Comparison of ENCODE assay signal across 22 cellular contexts in the genomic region with DNA sequence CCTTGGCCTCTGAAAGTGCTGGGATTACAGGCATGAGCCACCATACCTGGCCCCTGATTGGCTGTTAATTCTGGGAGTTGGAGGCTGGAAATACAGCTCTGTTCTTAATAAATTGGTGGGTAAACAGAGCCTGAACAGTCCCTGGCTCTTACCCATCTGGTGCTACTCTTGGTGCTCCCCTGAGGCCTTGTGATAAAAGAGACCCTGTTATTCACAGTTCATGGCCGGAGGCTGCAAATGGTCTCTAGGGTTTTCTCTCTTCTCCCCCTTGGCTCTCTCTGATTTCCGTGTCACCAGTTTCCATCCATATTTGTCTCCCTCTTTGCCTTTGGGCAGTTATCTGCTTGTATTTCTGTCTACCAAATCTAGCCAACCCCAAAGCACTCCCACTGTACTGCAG. TPM values are rescaled to one million over a fixed set of nuclear protein-coding genes. Genes with fewer than 3 reads are reported as not detected.
DNase-seq lines count a peak whose midpoint lies in the region; ATAC-seq, FAIRE-seq and TF ChIP-seq lines count a peak whose summit lies in the region.
"Had no signal": no experiment of that assay in that cellular context is flagged by ENCODE, and none has a peak within 500 bp of the region (broad histone marks: within the 10 kb centered on the region; RNA-seq: fewer than 3 reads in every experiment).

No MANE protein-coding gene starts in this region.

- H3K4me2 ChIP-seq in HepG2 (ENCODE audit: low read depth, low read length) (no peak overlapping the region), astrocyte (ENCODE audit: low read length) (no peak overlapping the region), mesenchymal stem cell (ENCODE audit: low read length, poor library complexity, severe bottlenecking) (no peak overlapping the region)
- H3K4me2 ChIP-seq: GM23338 had no signal

- POLR2A ChIA-PET in HepG2 (lab: Yijun Ruan, JAX) = no interaction called here

- H2BK15ac ChIP-seq in mesenchymal stem cell (ENCODE audit: low read depth, poor library complexity, severe bottlenecking) = no peak overlapping the region

- ATAC-seq in HepG2 (no peak), aorta (ENCODE audit: low FRiP score) (peak; percentile 12), HG03139 (IDR thresholded peaks at IDR 0.05; ENCODE audit: unreplicated experiment) (no peak)
- ATAC-seq: activated CD4-positive, CD25-positive, alpha-beta regulatory T cell treated with anti-CD3 and anti-CD28 coated beads, Interleukin-2, amount 50 U/mL, for 24 hours; activated naive CD4-positive, alpha-beta T cell treated with anti-CD3 and anti-CD28 coated beads, Interleukin-2, amount 50 U/mL, for 72 hours; activated T-cell treated with anti-CD3 and anti-CD28 coated beads, Interleukin-2, amount 50 U/mL, for 4 hours; GM23338 had no signal

- H3K79me1 ChIP-seq in mesenchymal stem cell (replicated peaks; ENCODE audit: low read length, poor library complexity, severe bottlenecking) = no peaks in the 10 kb centered on the region

- peaks cover 19% of the 10 kb centered on the region for H3K4me1 Mint-ChIP-seq in astrocyte (ENCODE audit: low read depth, unreplicated experiment)

- H4K20me1 ChIP-seq in HepG2 (ENCODE audit: insufficient read depth, low read length) (no peaks in the 10 kb centered on the region), astrocyte (ENCODE audit: insufficient read depth, low read length) (no peaks in the 10 kb centered on the region)

- peak overlapping the region; percentile 53 for H3K27ac Mint-ChIP-seq in astrocyte (ENCODE audit: unreplicated experiment)
- H3K27ac Mint-ChIP-seq: activated naive CD4-positive, alpha-beta T cell treated with anti-CD3 and anti-CD28 coated beads, Interleukin-2, amount 50 U/mL, for 72 hours; GM23338; mesothelial cell of epicardium; nephron; progenitor cell of endocrine pancreas had no signal

- no peaks in the 10 kb centered on the region for H3K79me2 ChIP-seq in HepG2 (ENCODE audit: insufficient read depth, low read length)
- no peaks in the 10 kb centered on the region for H3K79me2 ChIP-seq in astrocyte (ENCODE audit: insufficient read depth, low read length)

- TF ChIP-seq RAD21 in liver (IDR thresholded peaks at IDR 0.05) (no peak), HepG2 (CRISPR knock-in tag; IDR thresholded peaks at IDR 0.05) (no peak)

- H3K27me3 Mint-ChIP-seq in astrocyte (ENCODE audit: low read depth, unreplicated experiment) = no peaks in the 10 kb centered on the region

- H3K4me3 ChIP-seq in liver (ENCODE audit: low read depth in 1 of 3, low read length in 3 of 3) = no peak overlapping the region
- no peak overlapping the region for H3K4me3 ChIP-seq in HepG2 (replicated peaks in 1 of 3; ENCODE audit: insufficient read depth in 1 of 3, low read depth in 2 of 3, low read length in 3 of 3)
- H3K4me3 ChIP-seq in astrocyte (ENCODE audit: insufficient read depth, low read depth, low read length) = no peak overlapping the region
- H3K4me3 ChIP-seq in mesenchymal stem cell (ENCODE audit: insufficient read depth in 1 of 2, low read depth in 1 of 2, low read length in 2 of 2) = no peak overlapping the region
- H3K4me3 ChIP-seq in aorta (ENCODE audit: low read length in 2 of 2) = no peak overlapping the region
- H3K4me3 ChIP-seq: body of pancreas, GM23338 had no signal

- no peak overlapping the region for H3K4ac ChIP-seq in mesenchymal stem cell (ENCODE audit: low read depth in 1 of 2, low read length in 2 of 2)

- TF ChIP-seq EP300 in HepG2 (IDR thresholded peaks at IDR 0.05; ENCODE audit: low read depth in 2 of 2, low read length in 2 of 2) (no peak), HepG2 (CRISPR knock-in tag; IDR thresholded peaks at IDR 0.05; ENCODE audit: borderline replicate concordance) (no peak)

- no peak overlapping the region for H2AFZ ChIP-seq in HepG2 (ENCODE audit: low read length)
- no peak overlapping the region for H2AFZ ChIP-seq in astrocyte (ENCODE audit: low read depth, low read length)
- no peak overlapping the region for H2AFZ ChIP-seq in mesenchymal stem cell (ENCODE audit: low read depth, low read length)
- H2AFZ ChIP-seq: GM23338 had no signal

- H3K18ac ChIP-seq in mesenchymal stem cell (ENCODE audit: low read depth in 1 of 2, low read length in 2 of 2) = no peak overlapping the region

- no peak overlapping the region for H2BK120ac ChIP-seq in mesenchymal stem cell (ENCODE audit: low read depth, low read length)

- H3K4me3 Mint-ChIP-seq in astrocyte (ENCODE audit: unreplicated experiment) = peak overlapping the region; percentile 68
- H3K4me3 Mint-ChIP-seq: activated T-cell treated with anti-CD3 and anti-CD28 coated beads, Interleukin-2, amount 50 U/mL, for 4 hours; GM23338; mesothelial cell of epicardium; nephron had no signal

- no peak for TF ChIP-seq POLR2A in HepG2 (IDR thresholded peaks at IDR 0.05; ENCODE audit: insufficient read depth in 1 of 2, low read depth in 2 of 2, low read length in 2 of 2)

- peaks cover 16 to 49% (median 43%) of the 10 kb centered on the region in 4 donors for H3K4me1 ChIP-seq in liver (ENCODE audit: control insufficient read depth in 4 of 4, insufficient read depth in 4 of 4, low read length in 3 of 4)
- H3K4me1 ChIP-seq in HepG2 (ENCODE audit: insufficient read depth, low read length) = peaks cover 19% of the 10 kb centered on the region
- peaks cover 14% of the 10 kb centered on the region for H3K4me1 ChIP-seq in astrocyte (ENCODE audit: insufficient read depth, low read length)
- H3K4me1 ChIP-seq in mesenchymal stem cell (ENCODE audit: control insufficient read depth, insufficient read depth, low read depth, low read length) = no peaks in the 10 kb centered on the region
- H3K4me1 ChIP-seq in aorta (ENCODE audit: control insufficient read depth in 1 of 2, insufficient read depth in 2 of 2, low read length in 2 of 2) = no peaks in the 10 kb centered on the region
- H3K4me1 ChIP-seq: body of pancreas had no signal

- no peak for TF ChIP-seq CTCF in liver (IDR thresholded peaks at IDR 0.05; ENCODE audit: low read depth, low read length, missing input control)
- TF ChIP-seq CTCF in HepG2 (CRISPR knock-in tag; IDR thresholded peaks at IDR 0.05) = no peak
- no peak for TF ChIP-seq CTCF in astrocyte (IDR thresholded peaks at IDR 0.05; ENCODE audit: insufficient read depth, low read depth, low read length)

- no peak overlapping the region for H4K8ac ChIP-seq in mesenchymal stem cell (ENCODE audit: low read length)

- no peak overlapping the region for H2BK5ac ChIP-seq in mesenchymal stem cell (ENCODE audit: low read depth, low read length, poor library complexity, severe bottlenecking)

- no peak overlapping the region for H3K9ac ChIP-seq in liver (ENCODE audit: low read depth in 1 of 2, low read length in 2 of 2)
- H3K9ac ChIP-seq in HepG2 (ENCODE audit: insufficient read depth, low read depth, low read length) = no peak overlapping the region
- no peak overlapping the region for H3K9ac ChIP-seq in astrocyte (ENCODE audit: low read length)
- peak overlapping the region; percentile 31 for H3K9ac ChIP-seq in mesenchymal stem cell (ENCODE audit: low read length)

- FAIRE-seq in HepG2 (lab: Jason Lieb, UNC) (no peak), astrocyte (lab: Jason Lieb, UNC) (no peak)

- intact Hi-C loops in HepG2 (cut with micrococcal nuclease; ENCODE audit: unreplicated experiment) (loop anchor here (10.0 kb wide), 1 partner anchor 1173 kb away; no protein-coding TSS in a partner anchor), aorta (cut with DNase I) (loop anchor here in 1 of 2 donors (5.0 kb wide), 1 partner anchor 56 kb away; no protein-coding TSS in a partner anchor)

- H3K27ac ChIP-seq in liver (ENCODE audit: low read depth in 1 of 2, low read length in 2 of 2) (peak overlapping the region; percentile 25 to 34), HepG2 (ENCODE audit: extremely low read length, insufficient read depth, low read length) (no peak overlapping the region), astrocyte (ENCODE audit: low read depth, low read length) (peak overlapping the region; percentile 5), mesenchymal stem cell (ENCODE audit: low read length, poor library complexity, severe bottlenecking) (no peak overlapping the region), aorta (ENCODE audit: low read depth in 1 of 2, low read length in 2 of 2) (no peak overlapping the region)

- H3K36me3 ChIP-seq in liver (ENCODE audit: control insufficient read depth in 4 of 4, insufficient read depth in 3 of 4, low read depth in 1 of 4, low read length in 3 of 4) (no peaks in the 10 kb centered on the region), HepG2 (replicated peaks in 1 of 2; ENCODE audit: control insufficient read depth in 1 of 2, insufficient read depth in 2 of 2, low read length in 2 of 2) (no peaks in the 10 kb centered on the region), astrocyte (ENCODE audit: insufficient read depth, low read length) (no peaks in the 10 kb centered on the region), mesenchymal stem cell (ENCODE audit: control insufficient read depth in 1 of 2, insufficient read depth in 2 of 2, low read depth in 1 of 2, low read length in 2 of 2) (peaks cover 0 to 6% of the 10 kb centered on the region in 2 experiments), aorta (ENCODE audit: control insufficient read depth in 1 of 2, insufficient read depth in 2 of 2, low read length in 1 of 2) (no peaks in the 10 kb centered on the region)

- H3K23ac ChIP-seq in mesenchymal stem cell (ENCODE audit: low read length in 2 of 2) = no peak overlapping the region

- H3K36me3 Mint-ChIP-seq in astrocyte (ENCODE audit: low read depth, unreplicated experiment) = no peaks in the 10 kb centered on the region
- H3K36me3 Mint-ChIP-seq: activated naive CD4-positive, alpha-beta T cell treated with anti-CD3 and anti-CD28 coated beads, Interleukin-2, amount 50 U/mL, for 72 hours; mesothelial cell of epicardium had no signal

- H2AK5ac ChIP-seq in mesenchymal stem cell (ENCODE audit: low read length, severe bottlenecking) = no peak overlapping the region

- DNase-seq in HepG2 (ENCODE audit: low spot score) (no peak), astrocyte (ENCODE audit: low read depth) (no peak), mesenchymal stem cell (no peak), aorta (no peak), DMS 273 (lab: John Stamatoyannopoulos, UW; ENCODE audit: unreplicated experiment) (no peak)
- no peak for DNase-seq in stimulated activated CD4-positive, alpha-beta T cell treated with anti-CD3 and anti-CD28 coated beads, Interleukin-2, amount 100 ng/mL, for 48 hours
- DNase-seq: activated T-cell treated with anti-CD3 and anti-CD28 coated beads, Interleukin-2, amount 50 U/mL, for 4 hours; COR-L47; cortex of kidney; hypothalamus; KBM-7; NK-92 treated with Interleukin-12 subunit alpha and Interleukin-12 subunit beta, amount 100 ng/mL, for 24 hours; stimulated activated CD4-positive, alpha-beta T cell treated with anti-CD3 and anti-CD28 coated beads, Interleukin-12 subunit alpha, Interleukin-12 subunit beta, amount 100 ng/mL, for 4 hours had no signal

- CTCF ChIA-PET in HepG2 (lab: Yijun Ruan, JAX; ENCODE audit: low intra/inter-chr PET ratio, low total read pairs) = no interaction called here

- in situ Hi-C loops in HepG2 (cut with HindIII; ENCODE audit: extremely low pct_ligation_motif_present, low pct_unique_long_range_greater_than_20kb) = no loop called here

- H2BK12ac ChIP-seq in mesenchymal stem cell (ENCODE audit: low read length in 2 of 2) = no peak overlapping the region

- 84% methylated on average over 2 of the region's 2 CpGs for WGBS in liver
- WGBS in HepG2 (ENCODE audit: low lambda C conversion rate) = 53% methylated on average over 2 of the region's 2 CpGs
- 87% methylated on average over 2 of the region's 2 CpGs for WGBS in mesenchymal stem cell
- WGBS in aorta, 2 donors = 16 to 31% methylated on average over 2 of the region's 2 CpGs

- no TSS peak for BruUV-seq in HepG2 (replicated peaks; lab: Mats Ljungman, UMichigan)

- H3K27me3 ChIP-seq in liver (ENCODE audit: control insufficient read depth in 4 of 4, insufficient read depth in 4 of 4, low read length in 3 of 4) (no peaks in the 10 kb centered on the region), HepG2 (ENCODE audit: control insufficient read depth in 1 of 2, insufficient read depth in 2 of 2, low read length in 2 of 2) (peaks cover 0 to 9% of the 10 kb centered on the region in 2 experiments; a peak in 3 of 5 replicates), astrocyte (ENCODE audit: insufficient read depth, low read length) (no peaks in the 10 kb centered on the region), mesenchymal stem cell (ENCODE audit: control insufficient read depth in 1 of 2, insufficient read depth in 1 of 2, low read length in 2 of 2) (peaks cover 0 to 31% of the 10 kb centered on the region in 2 experiments), aorta (ENCODE audit: control insufficient read depth in 1 of 2, insufficient read depth in 2 of 2, low read length in 1 of 2) (no peaks in the 10 kb centered on the region)
- H3K27me3 ChIP-seq: body of pancreas had no signal

- H3K9me3 ChIP-seq in liver (ENCODE audit: control insufficient read depth in 4 of 4, low read length in 3 of 4) = no peaks in the 10 kb centered on the region
- no peaks in the 10 kb centered on the region for H3K9me3 ChIP-seq in HepG2 (ENCODE audit: low read length)
- no peaks in the 10 kb centered on the region for H3K9me3 ChIP-seq in astrocyte (ENCODE audit: insufficient read depth, low read depth, low read length)
- no peaks in the 10 kb centered on the region for H3K9me3 ChIP-seq in mesenchymal stem cell (ENCODE audit: control insufficient read depth, low read length)
- no peaks in the 10 kb centered on the region for H3K9me3 ChIP-seq in aorta (ENCODE audit: control insufficient read depth, low read length)
- H3K9me3 ChIP-seq: body of pancreas had no signal

- no peak overlapping the region for H3K14ac ChIP-seq in mesenchymal stem cell (ENCODE audit: low read length in 2 of 2)

- H4K91ac ChIP-seq in mesenchymal stem cell (ENCODE audit: low read length) = no peak overlapping the region

- no peaks in the 10 kb centered on the region for H3K9me3 Mint-ChIP-seq in astrocyte (ENCODE audit: unreplicated experiment)
- H3K9me3 Mint-ChIP-seq: activated naive CD4-positive, alpha-beta T cell treated with anti-CD3 and anti-CD28 coated beads, Interleukin-2, amount 50 U/mL, for 72 hours; activated T-cell treated with anti-CD3 and anti-CD28 coated beads, Interleukin-2, amount 50 U/mL, for 4 hours; GM23338; mesothelial cell of epicardium; nephron had no signal

RNA-seq across cellular contexts. Expression of a gene that starts 17.2 kb away (rescaled TPM):
- total RNA-seq in liver (1 to 10 TPM in 1 of 2 donors, under 1 TPM in 1; 0.23 to 5.4 TPM), HepG2 (2016; rRNA removed; fragmentation: Illumina TruSeq; extraction: Trizol) (not detected in 2 replicates), astrocyte (26.7 and 29.6 TPM in 2 replicates), aorta (10 to 100 TPM; 36.2 to 92.7 TPM)
- polyA plus RNA-seq in liver (1 to 10 TPM in 1 of 2 donors, under 1 TPM in 1; 0.78 to 3.0 TPM), HepG2 (2011; rRNA removed) (not detected in 2 replicates), aorta (10 to 100 TPM in 1 of 2 donors, 1 to 10 TPM in 1; 4.3 to 29.3 TPM)
- total RNA-seq in HepG2 (2016; cell fraction: cytosol; rRNA removed; fragmentation: Illumina TruSeq; extraction: Trizol; ENCODE audit: low read depth) = not detected in 2 replicates
- not detected in 2 replicates for total RNA-seq in HepG2 (2016; cell fraction: insoluble cytoplasmic fraction; rRNA removed; fragmentation: Illumina TruSeq; extraction: Trizol)
- not detected in 2 replicates for total RNA-seq in HepG2 (2016; cell fraction: membrane; rRNA removed; fragmentation: Illumina TruSeq; extraction: Trizol)
- total RNA-seq in HepG2 (2016; cell fraction: nucleus; rRNA removed; fragmentation: Illumina TruSeq; extraction: Trizol) = not detected in 2 replicates
- 0.03 TPM in 1 of 2 replicates, not detected in the other for polyA plus RNA-seq in HepG2 (2011; cell fraction: cytosol; rRNA removed)
- not detected in 2 replicates for polyA plus RNA-seq in HepG2 (2011; cell fraction: nucleus; rRNA removed)
- polyA plus RNA-seq in HepG2 (2012) = 0.04 TPM in 2 replicates
- polyA plus RNA-seq in HepG2 (2016; cell fraction: cytosol; fragmentation: Illumina TruSeq; extraction: Trizol; ENCODE audit: low read depth) = not detected in 2 replicates
- not detected in 2 replicates for polyA plus RNA-seq in HepG2 (2016; cell fraction: insoluble cytoplasmic fraction; fragmentation: Illumina TruSeq; extraction: Trizol; ENCODE audit: low read depth)
- polyA plus RNA-seq in HepG2 (2016; cell fraction: membrane; fragmentation: Illumina TruSeq; extraction: Trizol; ENCODE audit: low read depth) = not detected in 2 replicates
- not detected in 2 replicates for polyA plus RNA-seq in HepG2 (2016; cell fraction: nucleus; fragmentation: Illumina TruSeq; extraction: Trizol; ENCODE audit: insufficient read depth, low read depth)
- polyA minus RNA-seq in HepG2 (2011; rRNA and poly(A)+ RNA removed; ENCODE audit: low replicate concordance) = not detected in 2 replicates
- not detected in 2 replicates for polyA minus RNA-seq in HepG2 (2011; cell fraction: cytosol; rRNA and poly(A)+ RNA removed)
- polyA minus RNA-seq in HepG2 (2011; cell fraction: nucleus; rRNA and poly(A)+ RNA removed) = under 0.01 TPM in 1 of 2 replicates, not detected in the other
- polyA plus RNA-seq in mesenchymal stem cell (2013, experiment 1 of 2) = 0.07 TPM
- polyA plus RNA-seq in mesenchymal stem cell (2013, experiment 2 of 2) = 0.03 TPM

Comparison
In these comparisons a context has a peak if more than half of its experiments do, and no peak if none do; other contexts are left out.
1. H3K27ac ChIP-seq: peak in liver (2 of 2) and astrocyte (single experiment); none in HepG2 (single experiment), mesenchymal stem cell (single experiment) and aorta (0 of 2).